23 cellular contexts compared by ENCODE assay signal in genomic region chr6:150100745-150101144, GRCh38. TPM values are rescaled to one million over a fixed set of nuclear protein-coding genes. Genes with fewer than 3 reads are reported as not detected.
A peak's percentile ranks its signal among the peaks of the same experiment; 100 is the strongest.
DNase-seq lines count a peak whose midpoint lies in the region; ATAC-seq and TF ChIP-seq lines count a peak whose summit lies in the region.
"Had no signal": no experiment of that assay in that cellular context is flagged by ENCODE, and none has a peak within 500 bp of the region (broad histone marks: within the 10 kb centered on the region; RNA-seq: fewer than 3 reads in every experiment).

No MANE protein-coding gene starts in this region.

- no peak for ATAC-seq in GM23338
- ATAC-seq: A549, GM12878 had no signal

- H3K27ac ChIP-seq in GM23338 (ENCODE audit: low read depth) (no peak overlapping the region), coronary artery (no peak overlapping the region)
- H3K27ac ChIP-seq: A549; BLaER1 treated with 17β-estradiol and CSF1 and Interleukin-3, amounts not matched to agents 10 nM and 100 nM had no signal

- peaks cover 2% of the 10 kb centered on the region for H3K27me3 Mint-ChIP-seq in GM23338 (ENCODE audit: insufficient read depth, low read depth, poor library complexity)

- DNase-seq in GM23338 (ENCODE audit: low spot score) (no peak), coronary artery (ENCODE audit: low spot score) (peak; percentile 68), islet precursor cell (peak; percentile 27), occipital lobe (lab: John Stamatoyannopoulos, UW) (no peak), NCI-H446 treated with DMSO at 0.1 percent for 48 hours (lab: John Stamatoyannopoulos, UW) (no peak)
- no peak for DNase-seq in stimulated activated CD4-positive, alpha-beta T cell treated with anti-CD3 and anti-CD28 coated beads, Interleukin-12 subunit alpha, Interleukin-12 subunit beta, amount 100 ng/mL, for 4 hours
- DNase-seq: 8988T; ACHN; AML-193; BE2C; CD4-positive, alpha-beta T cell; CD8-positive, alpha-beta memory T cell; DMS 273 treated with DMSO at 0.1 percent for 48 hours; DMS79; EL; GDM1; GOT3; H7; HCEC 1CT had no signal

- H3K27me3 ChIP-seq in GM23338 (ENCODE audit: insufficient read depth), result no peaks in the 10 kb centered on the region
- H3K27me3 ChIP-seq: BLaER1 treated with 17β-estradiol and CSF1 and Interleukin-3, amounts not matched to agents 10 nM and 100 nM had no signal

- no peaks in the 10 kb centered on the region for H3K9me2 ChIP-seq in GM23338 (ENCODE audit: insufficient read depth)

- no peaks in the 10 kb centered on the region for H3K79me2 ChIP-seq in GM23338 (replicated peaks; ENCODE audit: insufficient read depth)

- no peaks in the 10 kb centered on the region for H3K4me1 ChIP-seq in GM23338 (ENCODE audit: insufficient read depth)
- H3K4me1 ChIP-seq: A549, BE2C had no signal

- H2AFZ ChIP-seq in GM23338, result 0 out of 2 replicates have a peak overlapping the region, but pooled peaks have one; percentile 74

- TF ChIP-seq CTCF in GM23338 (conservative IDR thresholded peaks at IDR 0.05; ENCODE audit: low read depth in 2 of 2) (no peak), coronary artery (IDR thresholded peaks at IDR 0.05) (no peak)

- no peaks in the 10 kb centered on the region for H4K20me1 ChIP-seq in GM23338 (replicated peaks; ENCODE audit: insufficient read depth)
- H4K20me1 ChIP-seq: BLaER1 treated with 17β-estradiol and CSF1 and Interleukin-3, amounts not matched to agents 10 nM and 100 nM had no signal

- H3K36me3 Mint-ChIP-seq in GM23338 (ENCODE audit: low read depth), result no peaks in the 10 kb centered on the region
- H3K36me3 Mint-ChIP-seq: CD14-positive monocyte; CD8-positive, alpha-beta memory T cell had no signal

- H3K4me2 ChIP-seq in GM23338, result no peak overlapping the region
- H3K4me2 ChIP-seq: A549; BLaER1 treated with 17β-estradiol and CSF1 and Interleukin-3, amounts not matched to agents 10 nM and 100 nM had no signal

- H3K9me3 Mint-ChIP-seq in GM23338, result no peaks in the 10 kb centered on the region
- H3K9me3 Mint-ChIP-seq: CD4-positive, alpha-beta T cell; CD8-positive, alpha-beta memory T cell had no signal

- H3K27ac Mint-ChIP-seq in GM23338, result no peak overlapping the region
- H3K27ac Mint-ChIP-seq: CD14-positive monocyte; CD4-positive, alpha-beta T cell had no signal

- H3K4me1 Mint-ChIP-seq in GM23338, result no peaks in the 10 kb centered on the region
- H3K4me1 Mint-ChIP-seq: CD14-positive monocyte; CD8-positive, alpha-beta memory T cell had no signal

- H3K4me3 ChIP-seq in GM23338 (no peak overlapping the region), coronary artery (no peak overlapping the region)
- H3K4me3 ChIP-seq: A549; BLaER1 treated with 17β-estradiol and CSF1 and Interleukin-3, amounts not matched to agents 10 nM and 100 nM; GM12878 had no signal

- no peak overlapping the region for H3K4me3 Mint-ChIP-seq in GM23338
- H3K4me3 Mint-ChIP-seq: CD4-positive, alpha-beta T cell; CD8-positive, alpha-beta memory T cell had no signal

- no peaks in the 10 kb centered on the region for H3F3A ChIP-seq in GM23338 (replicated peaks; ENCODE audit: low read depth)

- no peaks in the 10 kb centered on the region for H3K36me3 ChIP-seq in GM23338 (ENCODE audit: insufficient read depth)
- H3K36me3 ChIP-seq: BE2C; BLaER1 treated with 17β-estradiol and CSF1 and Interleukin-3, amounts not matched to agents 10 nM and 100 nM had no signal

TF ChIP-seq in GM23338, 12 proteins besides CTCF, POLR2A, EP300 and RAD21 (continues in another document):
- TF ChIP-seq EZH2phosphoT487 (IDR thresholded peaks at IDR 0.05; ENCODE audit: unreplicated experiment) (no peak), ZNF331 (CRISPR knock-in tag; IDR thresholded peaks at IDR 0.05; ENCODE audit: low read depth) (no peak), EZH2 (IDR thresholded peaks at IDR 0.05; ENCODE audit: low read depth, unreplicated experiment) (no peak), JUNB (IDR thresholded peaks at IDR 0.05; ENCODE audit: unreplicated experiment) (no peak), STAT1 (IDR thresholded peaks at IDR 0.05; ENCODE audit: unreplicated experiment) (no peak), ZNF114 (CRISPR knock-in tag; IDR thresholded peaks at IDR 0.05) (no peak), REST (IDR thresholded peaks at IDR 0.05; ENCODE audit: unreplicated experiment) (no peak), POLR2AphosphoS5 (IDR thresholded peaks at IDR 0.05; ENCODE audit: low read depth) (no peak), NANOG (IDR thresholded peaks at IDR 0.05; ENCODE audit: borderline replicate concordance) (no peak), CREB1 (CRISPR knock-in tag; IDR thresholded peaks at IDR 0.05; ENCODE audit: low read depth) (no peak)
- TF ChIP-seq, protein P1, sequence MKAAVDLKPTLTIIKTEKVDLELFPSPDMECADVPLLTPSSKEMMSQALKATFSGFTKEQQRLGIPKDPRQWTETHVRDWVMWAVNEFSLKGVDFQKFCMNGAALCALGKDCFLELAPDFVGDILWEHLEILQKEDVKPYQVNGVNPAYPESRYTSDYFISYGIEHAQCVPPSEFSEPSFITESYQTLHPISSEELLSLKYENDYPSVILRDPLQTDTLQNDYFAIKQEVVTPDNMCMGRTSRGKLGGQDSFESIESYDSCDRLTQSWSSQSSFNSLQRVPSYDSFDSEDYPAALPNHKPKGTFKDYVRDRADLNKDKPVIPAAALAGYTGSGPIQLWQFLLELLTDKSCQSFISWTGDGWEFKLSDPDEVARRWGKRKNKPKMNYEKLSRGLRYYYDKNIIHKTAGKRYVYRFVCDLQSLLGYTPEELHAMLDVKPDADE (IDR thresholded peaks at IDR 0.05), result no peak

RNA-seq across cellular contexts. Expression of gene ULBP3, which starts 31.8 kb away (rescaled TPM):
- total RNA-seq in GM23338 (2014; rRNA removed; shearing (Covaris generic)), result 3.3 and 4.2 TPM in 2 replicates
- 0.56 and 0.60 TPM in 2 replicates for polyA plus RNA-seq in GM23338 (2016; fragmentation: Nextera tagmentation; extraction: Ambion mirVana)
- 6.2 TPM for total RNA-seq in occipital lobe
- total RNA-seq: GM12878 had no signal
- polyA plus RNA-seq: CD14-positive monocyte had no signal

RNA-seq across cellular contexts. Expression of gene PPP1R14C, which starts 42.1 kb away (rescaled TPM):
- 0.62 and 1.4 TPM in 2 replicates for total RNA-seq in GM23338 (2014; rRNA removed; shearing (Covaris generic))
- polyA plus RNA-seq in GM23338 (2016; fragmentation: Nextera tagmentation; extraction: Ambion mirVana), result 0.90 and 1.1 TPM in 2 replicates
- 61.3 TPM for total RNA-seq in occipital lobe
- total RNA-seq: CD4-positive, alpha-beta T cell; GM12878 had no signal
- polyA plus RNA-seq: CD14-positive monocyte had no signal

Comparison
In these comparisons a context has a peak if more than half of its experiments do, and no peak if none do; other contexts are left out.
1. DNase-seq: peak in coronary artery (single experiment) and islet precursor cell (single experiment); none in GM23338 (single experiment), occipital lobe (single experiment), NCI-H446 treated with DMSO at 0.1 percent for 48 hours (single experiment) and stimulated activated CD4-positive, alpha-beta T cell treated with anti-CD3 and anti-CD28 coated beads, Interleukin-12 subunit alpha, Interleukin-12 subunit beta, amount 100 ng/mL, for 4 hours (single experiment).
2. RNA of gene PPP1R14C, which starts 42.1 kb away (total RNA-seq): 61.3 TPM in occipital lobe (single experiment); 0.62 to 1.4 TPM in GM23338; every median in the first group is over 10 times any median in the second.